In genomic region chr1:112423207-112423606, GRCh38 we compare ENCODE assay signal across 1 cellular context.
TF ChIP-seq lines count a peak whose summit lies in the region.

No MANE protein-coding gene starts in this region.

TF ChIP-seq in IMR-90, 13 proteins besides CTCF, POLR2A, EP300 and RAD21 (continued from another document):
- TF ChIP-seq, protein P1, sequence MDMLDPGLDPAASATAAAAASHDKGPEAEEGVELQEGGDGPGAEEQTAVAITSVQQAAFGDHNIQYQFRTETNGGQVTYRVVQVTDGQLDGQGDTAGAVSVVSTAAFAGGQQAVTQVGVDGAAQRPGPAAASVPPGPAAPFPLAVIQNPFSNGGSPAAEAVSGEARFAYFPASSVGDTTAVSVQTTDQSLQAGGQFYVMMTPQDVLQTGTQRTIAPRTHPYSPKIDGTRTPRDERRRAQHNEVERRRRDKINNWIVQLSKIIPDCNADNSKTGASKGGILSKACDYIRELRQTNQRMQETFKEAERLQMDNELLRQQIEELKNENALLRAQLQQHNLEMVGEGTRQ (IDR thresholded peaks at IDR 0.05; ENCODE audit: low read depth, low read length) = no peak
- no peak for TF ChIP-seq BHLHE40 (IDR thresholded peaks at IDR 0.05; ENCODE audit: low read depth, low read length)
- no peak for TF ChIP-seq MAFK (IDR thresholded peaks at IDR 0.05; ENCODE audit: low read depth, low read length)
- TF ChIP-seq FOS (IDR thresholded peaks at IDR 0.05; ENCODE audit: low read depth, low read length) = no peak
- no peak for TF ChIP-seq MXI1 (IDR thresholded peaks at IDR 0.05; ENCODE audit: borderline replicate concordance, low read depth, low read length)
- no peak for TF ChIP-seq CEBPB (IDR thresholded peaks at IDR 0.05; ENCODE audit: low read depth, low read length)
- no peak for TF ChIP-seq RFX5 (IDR thresholded peaks at IDR 0.05; ENCODE audit: low read depth, low read length)
- no peak for TF ChIP-seq SMC3 (IDR thresholded peaks at IDR 0.05; ENCODE audit: low read depth, low read length)
- no peak for TF ChIP-seq NFE2L2 (IDR thresholded peaks at IDR 0.05; ENCODE audit: low read depth, low read length)
TF ChIP-seq in IMR-90: peak in this region for 0.
